In genomic region chr7:111098011-111098925, GRCh38 we compare ENCODE assay signal across 8 cellular contexts. TPM values are rescaled to one million over a fixed set of nuclear protein-coding genes. Genes with fewer than 3 reads are reported as not detected.
A peak's percentile ranks its signal among the peaks of the same experiment; 100 is the strongest.
DNase-seq lines count a peak whose midpoint lies in the region; ATAC-seq and TF ChIP-seq lines count a peak whose summit lies in the region.

No MANE protein-coding gene starts in this region.

- H3K27me3 ChIP-seq in trophoblast cell (ENCODE audit: insufficient read depth, low read length) (no peaks in the 10 kb centered on the region), stomach (no peaks in the 10 kb centered on the region)

- ATAC-seq in HG02610 (IDR thresholded peaks at IDR 0.05; ENCODE audit: unreplicated experiment) (peak; percentile 75), esophagus mucosa (peak; percentile 48)

- H3K79me1 ChIP-seq in trophoblast cell (ENCODE audit: low read length), result no peaks in the 10 kb centered on the region

- no peak overlapping the region for H3K27ac ChIP-seq in trophoblast cell (ENCODE audit: low read depth, low read length)
- H3K27ac ChIP-seq in stomach, result no peak overlapping the region

- H4K8ac ChIP-seq in trophoblast cell (ENCODE audit: low read depth, low read length), result no peak overlapping the region

- no peak overlapping the region for H2BK12ac ChIP-seq in trophoblast cell (ENCODE audit: low read length)

- no peak overlapping the region for H3K4me3 ChIP-seq in trophoblast cell (ENCODE audit: low read depth, low read length)
- H3K4me3 ChIP-seq in stomach, result no peak overlapping the region

- no peak for TF ChIP-seq EP300 in stomach (IDR thresholded peaks at IDR 0.05)

- no peak overlapping the region for H2BK5ac ChIP-seq in trophoblast cell (ENCODE audit: low read depth, low read length, poor library complexity)

- no peak overlapping the region for H4K91ac ChIP-seq in trophoblast cell (ENCODE audit: low read depth, low read length)

- DNase-seq in activated gamma-delta T cell treated with Interleukin-2 at 50 U/mL for 16 hours (peak; percentile 54), activated gamma-delta T cell (lab: John Stamatoyannopoulos, UW) (no peak), NCI-H2107 treated with DMSO at 0.1 percent for 48 hours (lab: John Stamatoyannopoulos, UW; ENCODE audit: unreplicated experiment) (peak; percentile 42), trophoblast cell (peak; percentile 35 to 62), stomach (no peak)
- peak; percentile 64 for DNase-seq in activated CD4-positive, alpha-beta T cell treated with anti-CD3 and anti-CD28 coated beads, Interleukin-2, amount 50 U/mL, for 4 hours

- intact Hi-C loops in stomach (cut with DNase I; ENCODE audit: low total_unique reads), result loop anchor here (10.0 kb wide), 1 partner anchor 637 kb away; no protein-coding TSS in a partner anchor

- no peak overlapping the region for H2BK120ac ChIP-seq in trophoblast cell (ENCODE audit: insufficient read depth, low read length, poor library complexity)

- WGBS in trophoblast cell (ENCODE audit: extremely low coverage, insufficient coverage, insufficient read length), result no CpG with 5 or more reads among the region's 10 CpGs
- WGBS in stomach, 5 donors, result 36 to 49% (median 44%) methylated on average over 10 of the region's 10 CpGs

- no peaks in the 10 kb centered on the region for H3K9me3 ChIP-seq in trophoblast cell (ENCODE audit: insufficient read depth, low read depth, low read length)
- no peaks in the 10 kb centered on the region for H3K9me3 ChIP-seq in stomach

- no peak overlapping the region for H3K14ac ChIP-seq in trophoblast cell (ENCODE audit: low read length)

- H3K18ac ChIP-seq in trophoblast cell (ENCODE audit: low read length), result no peak overlapping the region

- H3K4me2 ChIP-seq in trophoblast cell (ENCODE audit: low read length), result no peak overlapping the region

- no peak overlapping the region for H2AK5ac ChIP-seq in trophoblast cell (ENCODE audit: low read length)

- no peak overlapping the region for H4K12ac ChIP-seq in trophoblast cell (ENCODE audit: low read depth, low read length)

- peak in 3 of 7 experiments; percentile 5 to 31 (median 16) for TF ChIP-seq CTCF in stomach (IDR thresholded peaks at IDR 0.05)

- H3K4ac ChIP-seq in trophoblast cell (ENCODE audit: low read depth, low read length), result no peak overlapping the region

- H3K79me2 ChIP-seq in trophoblast cell (ENCODE audit: control insufficient read depth, insufficient read depth, low read length, poor library complexity), result no peaks in the 10 kb centered on the region

- H3K4me1 ChIP-seq in trophoblast cell (ENCODE audit: control insufficient read depth in 1 of 2, insufficient read depth in 2 of 2, low read length in 2 of 2) (no peaks in the 10 kb centered on the region), stomach (peaks cover 0 to 8% (median 2%) of the 10 kb centered on the region in 4 donors)

- H3K36me3 ChIP-seq in trophoblast cell (ENCODE audit: control insufficient read depth in 1 of 2, insufficient read depth in 2 of 2, low read length in 2 of 2), result no peaks in the 10 kb centered on the region
- H3K36me3 ChIP-seq in stomach, result no peaks in the 10 kb centered on the region

- no peak overlapping the region for H3K23ac ChIP-seq in trophoblast cell (ENCODE audit: low read length)

- H2AFZ ChIP-seq in trophoblast cell (ENCODE audit: insufficient read depth, low read length, poor library complexity), result no peak overlapping the region

- no peak overlapping the region for H3K9ac ChIP-seq in trophoblast cell (ENCODE audit: low read length)

- TF ChIP-seq POLR2A in stomach (IDR thresholded peaks at IDR 0.05), result no peak

RNA-seq across cellular contexts. Expression of gene LRRN3, which starts 7.3 kb away (rescaled TPM):
- total RNA-seq in esophagus mucosa, result not detected
- 0.04 and 0.10 TPM in 2 replicates for polyA plus RNA-seq in trophoblast cell (2013)
- 1 to 10 TPM in 1 of 5 donors, not detected in 4; 4.4 TPM for total RNA-seq in stomach
- polyA plus RNA-seq in stomach, result under 1 TPM in 2 of 3 donors, not detected in 1; 0.33 to 0.61 TPM

Comparison
In these comparisons a context has a peak if more than half of its experiments do, and no peak if none do; other contexts are left out.
1. DNase-seq: peak in activated gamma-delta T cell treated with Interleukin-2 at 50 U/mL for 16 hours (single experiment), NCI-H2107 treated with DMSO at 0.1 percent for 48 hours (single experiment), activated CD4-positive, alpha-beta T cell treated with anti-CD3 and anti-CD28 coated beads, Interleukin-2, amount 50 U/mL, for 4 hours (2 of 2) and trophoblast cell (2 of 2); none in activated gamma-delta T cell (single experiment) and stomach (single experiment).